In genomic region chr2:179927041-179927440, GRCh38 we compare ENCODE assay signal across 31 cellular contexts.
"Had no signal": no experiment of that assay in that cellular context is flagged by ENCODE, and none has a peak within 500 bp of the region (broad histone marks: within the 10 kb centered on the region; RNA-seq: fewer than 3 reads in every experiment).

No MANE protein-coding gene starts in this region.

- H3K4me3 Mint-ChIP-seq: activated CD4-positive, alpha-beta memory T cell treated with anti-CD3 and anti-CD28 coated beads, Interleukin-2, amount 10 ng/mL, durations not matched to agents 7 days and 5 days; activated CD4-positive, alpha-beta T cell treated with anti-CD3 and anti-CD28 coated beads, Interleukin-2, amount 10 ng/mL, durations not matched to agents 7 days and 5 days; activated naive CD4-positive, alpha-beta T cell treated with anti-CD3 and anti-CD28 coated beads, Interleukin-2, amount 10 ng/mL, durations not matched to agents 7 days and 5 days; activated T-cell treated with anti-CD3 and anti-CD28 coated beads, Interleukin-2, amount 50 U/mL, for 24 hours; activated T-cell treated with anti-CD3 and anti-CD28 coated beads, Interleukin-2, amount 50 U/mL, for 72 hours; central memory CD8-positive, alpha-beta T cell; dendritic cell treated with granulocyte-macrophage colony-stimulating factor and Interleukin-4, amounts not matched to agents 40 ng/mL and 50 ng/mL, for 4 days; endodermal cell; T-helper 17 cell; T-helper 2 cell treated with Interferon-gamma antibody and Interleukin-4, amounts not matched to agents 5 μg/mL and 100 μg/mL, for 36 hours had no signal

- H3K4me1 Mint-ChIP-seq: activated CD4-positive, alpha-beta memory T cell treated with anti-CD3 and anti-CD28 coated beads, Interleukin-2, amount 10 ng/mL, durations not matched to agents 7 days and 5 days; activated CD4-positive, alpha-beta T cell treated with anti-CD3 and anti-CD28 coated beads, Interleukin-2, amount 10 ng/mL, durations not matched to agents 7 days and 5 days; activated naive CD4-positive, alpha-beta T cell treated with anti-CD3 and anti-CD28 coated beads, Interleukin-2, amount 10 ng/mL, durations not matched to agents 7 days and 5 days; central memory CD8-positive, alpha-beta T cell; endodermal cell; T-helper 17 cell had no signal

- H3K27me3 Mint-ChIP-seq: activated CD4-positive, alpha-beta memory T cell treated with anti-CD3 and anti-CD28 coated beads, Interleukin-2, amount 10 ng/mL, durations not matched to agents 7 days and 5 days; activated CD4-positive, alpha-beta T cell treated with anti-CD3 and anti-CD28 coated beads, Interleukin-2, amount 10 ng/mL, durations not matched to agents 7 days and 5 days; activated naive CD4-positive, alpha-beta T cell treated with anti-CD3 and anti-CD28 coated beads, Interleukin-2, amount 10 ng/mL, durations not matched to agents 7 days and 5 days; activated T-cell treated with anti-CD3 and anti-CD28 coated beads, Interleukin-2, amount 50 U/mL, for 24 hours; central memory CD8-positive, alpha-beta T cell; dendritic cell treated with granulocyte-macrophage colony-stimulating factor and Interleukin-4, amounts not matched to agents 40 ng/mL and 50 ng/mL, for 4 days; T-helper 17 cell had no signal

- H3K27ac Mint-ChIP-seq: activated CD4-positive, alpha-beta memory T cell treated with anti-CD3 and anti-CD28 coated beads, Interleukin-2, amount 10 ng/mL, durations not matched to agents 7 days and 5 days; activated CD4-positive, alpha-beta T cell treated with anti-CD3 and anti-CD28 coated beads, Interleukin-2, amount 10 ng/mL, durations not matched to agents 7 days and 5 days; activated naive CD4-positive, alpha-beta T cell treated with anti-CD3 and anti-CD28 coated beads, Interleukin-2, amount 10 ng/mL, durations not matched to agents 7 days and 5 days; activated T-cell treated with anti-CD3 and anti-CD28 coated beads, Interleukin-2, amount 50 U/mL, for 24 hours; activated T-cell treated with anti-CD3 and anti-CD28 coated beads, Interleukin-2, amount 50 U/mL, for 72 hours; dendritic cell treated with granulocyte-macrophage colony-stimulating factor and Interleukin-4, amounts not matched to agents 40 ng/mL and 50 ng/mL, for 4 days; endodermal cell; T-helper 17 cell; T-helper 2 cell treated with Interferon-gamma antibody and Interleukin-4, amounts not matched to agents 5 μg/mL and 100 μg/mL, for 36 hours had no signal

- H3K36me3 Mint-ChIP-seq: activated naive CD4-positive, alpha-beta T cell treated with anti-CD3 and anti-CD28 coated beads, Interleukin-2, amount 10 ng/mL, durations not matched to agents 7 days and 5 days had no signal

- ATAC-seq: activated naive CD4-positive, alpha-beta T cell treated with anti-CD3 and anti-CD28 coated beads, Interleukin-2, amount 50 U/mL, for 72 hours; activated T-cell treated with anti-CD3 and anti-CD28 coated beads, Interleukin-2, amount 50 U/mL, for 72 hours; esophagus mucosa; foreskin keratinocyte; gastrocnemius medialis; heart left ventricle; T-helper 17 cell had no signal

- DNase-seq: activated CD4-positive, alpha-beta memory T cell treated with anti-CD3 and anti-CD28 coated beads, Interleukin-2, amount 10 ng/mL, durations not matched to agents 7 days and 5 days; activated CD4-positive, alpha-beta T cell treated with anti-CD3 and anti-CD28 coated beads for 1 hour; activated CD4-positive, alpha-beta T cell treated with anti-CD3 and anti-CD28 coated beads for 4 hours; activated CD4-positive, alpha-beta T cell treated with anti-CD3 and anti-CD28 coated beads, Interleukin-2, amount 10 ng/mL, durations not matched to agents 7 days and 5 days; activated CD4-positive, alpha-beta T cell treated with anti-CD3 and anti-CD28 coated beads, Interleukin-2, amount 50 U/mL, for 4 hours; activated CD8-positive, alpha-beta memory T cell treated with anti-CD3 and anti-CD28 coated beads, Interleukin-2, amount 50 U/mL, for 48 hours; activated gamma-delta T cell; activated naive CD4-positive, alpha-beta T cell; activated naive CD4-positive, alpha-beta T cell treated with anti-CD3 and anti-CD28 coated beads, Interleukin-2, amount 10 ng/mL, durations not matched to agents 7 days and 5 days; activated T-cell treated with anti-CD3 and anti-CD28 coated beads for 4 hours; activated T-cell treated with anti-CD3 and anti-CD28 coated beads, Interleukin-2, amount 50 U/mL, for 24 hours; activated T-cell treated with anti-CD3 and anti-CD28 coated beads, Interleukin-2, amount 50 U/mL, for 72 hours; adrenal gland; amygdala; aorta; brain microvascular endothelial cell; dorsolateral prefrontal cortex; effector memory CD4-positive, alpha-beta T cell; endodermal cell; foreskin keratinocyte; gastrocnemius medialis; glutamatergic neuron; heart left ventricle; T-helper 1 cell; T-helper 17 cell; T1000 had no signal
